ENCODE assay signal across 25 cellular contexts in the genomic region with DNA sequence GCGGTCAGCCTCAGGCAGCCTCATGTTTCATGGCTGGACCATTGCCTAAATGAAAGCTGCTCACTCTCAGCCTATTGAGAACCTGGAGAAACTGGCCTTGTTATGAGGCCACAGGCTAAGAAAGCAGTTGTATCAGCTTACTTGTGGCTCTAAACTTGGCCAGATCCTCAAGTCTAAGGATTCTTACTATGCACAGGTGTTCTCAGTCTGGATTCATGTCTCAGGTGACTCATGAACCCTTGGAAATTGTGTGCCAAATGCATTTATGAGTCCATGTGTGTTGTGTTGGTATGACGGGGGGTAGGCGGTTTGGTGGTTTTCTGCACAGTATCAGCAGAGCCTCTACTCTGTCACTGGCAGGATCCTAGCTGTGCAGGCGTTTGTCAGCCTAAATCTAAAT.
DNase-seq lines count a peak whose midpoint lies in the region; FAIRE-seq and TF ChIP-seq lines count a peak whose summit lies in the region.
"Had no signal": no experiment of that assay in that cellular context is flagged by ENCODE, and none has a peak within 500 bp of the region (broad histone marks: within the 10 kb centered on the region; RNA-seq: fewer than 3 reads in every experiment).

No MANE protein-coding gene starts in this region.

- FAIRE-seq in keratinocyte (lab: Jason Lieb, UNC) = peak; percentile 100
- FAIRE-seq in frontal cortex (lab: Jason Lieb, UNC) = no peak
- FAIRE-seq: RCC 7860 had no signal

- TF ChIP-seq CTCF in mammary epithelial cell (conservative IDR thresholded peaks at IDR 0.05 in 1 of 2, IDR thresholded peaks at IDR 0.05 in 1 of 2; ENCODE audit: extremely low read depth in 1 of 2, insufficient read depth in 1 of 2, low read depth in 1 of 2, low read length in 2 of 2) (no peak), keratinocyte (optimal IDR thresholded peaks at IDR 0.05 in 1 of 3, IDR thresholded peaks at IDR 0.05 in 1 of 3, conservative IDR thresholded peaks at IDR 0.05 in 1 of 3; ENCODE audit: extremely low read depth in 1 of 3, insufficient read depth in 2 of 3, low read length in 3 of 3) (no peak), RWPE1 (conservative IDR thresholded peaks at IDR 0.05; ENCODE audit: low read depth) (no peak)

- H3K9me3 ChIP-seq in mammary epithelial cell (replicated peaks; ENCODE audit: insufficient read depth, low read length) (no peaks in the 10 kb centered on the region), keratinocyte (ENCODE audit: control insufficient read depth, low read depth, low read length) (no peaks in the 10 kb centered on the region)
- H3K9me3 ChIP-seq: suprapubic skin, uterus had no signal

- WGBS in mammary epithelial cell (ENCODE audit: low coverage, missing lambda C conversion rate) = 25% methylated on average over 4 of the region's 4 CpGs

- peak overlapping the region; percentile 44 for H3K4me2 ChIP-seq in mammary epithelial cell (ENCODE audit: insufficient read depth, low read depth, low read length)
- peak overlapping the region; percentile 4 for H3K4me2 ChIP-seq in keratinocyte (ENCODE audit: control insufficient read depth, extremely low read depth, insufficient read depth, low read depth, low read length)

- CTCF ChIA-PET in mammary epithelial cell (lab: Charles Lee; ENCODE audit: low non-redundant PET) (interaction anchor here (0.5 to 0.6 kb wide), 3 partner anchors 16 to 1380 kb away, joined by 3 to 4 read pairs (median 4); no protein-coding TSS in a partner anchor), RWPE1 (lab: Yijun Ruan, JAX) (interaction anchor here (0.6 to 1.2 kb wide), 2 partner anchors 16 to 90 kb away, joined by 3 to 5 read pairs; no protein-coding TSS in a partner anchor)

- H3K4me1 ChIP-seq in mammary epithelial cell (ENCODE audit: insufficient read depth, low read length) (peaks cover 62% of the 10 kb centered on the region), keratinocyte (ENCODE audit: control insufficient read depth, extremely low read depth, insufficient read depth, low read length) (peaks cover 40% of the 10 kb centered on the region)

- H4K20me1 ChIP-seq in mammary epithelial cell (ENCODE audit: insufficient read depth, low read length) = no peaks in the 10 kb centered on the region
- no peaks in the 10 kb centered on the region for H4K20me1 ChIP-seq in keratinocyte (ENCODE audit: control insufficient read depth, extremely low read depth, insufficient read depth, low read length)

- H3K36me3 ChIP-seq in mammary epithelial cell (ENCODE audit: insufficient read depth, low read length) = no peaks in the 10 kb centered on the region
- no peaks in the 10 kb centered on the region for H3K36me3 ChIP-seq in keratinocyte (ENCODE audit: control insufficient read depth in 2 of 2, extremely low read depth in 1 of 2, insufficient read depth in 2 of 2, low read length in 2 of 2)
- H3K36me3 ChIP-seq: suprapubic skin, uterus had no signal

- H3K9me1 ChIP-seq in keratinocyte (ENCODE audit: control insufficient read depth, extremely low read depth, insufficient read depth, low read length) = no peaks in the 10 kb centered on the region

- DNase-seq in Daoy (ENCODE audit: low read depth) (peak; percentile 73), NCI-H2196 (lab: John Stamatoyannopoulos, UW; ENCODE audit: unreplicated experiment) (peak; percentile 70), mammary epithelial cell (peak; percentile 97), keratinocyte (ENCODE audit: low read depth, low spot score) (peak; percentile 79), DMS79 treated with DMSO at 0.1 percent for 48 hours (lab: John Stamatoyannopoulos, UW) (no peak), frontal cortex (ENCODE audit: low spot score in 2 of 2) (no peak), NCI-H128 (lab: John Stamatoyannopoulos, UW; ENCODE audit: unreplicated experiment) (no peak), RWPE1 (ENCODE audit: low spot score) (no peak)
- DNase-seq: activated CD4-positive, alpha-beta T cell treated with anti-CD3 and anti-CD28 coated beads for 36 hours; activated naive CD4-positive, alpha-beta T cell; activated T-cell treated with anti-CD3 and anti-CD28 coated beads, Interleukin-2, amount 50 U/mL, for 4 hours; cortex of kidney; DMS79; left colon; mesendoderm; naive B cell; NCI-H1417; NCI-H2081; NCI-H524; nucleus accumbens; stimulated activated CD4-positive, alpha-beta T cell treated with anti-CD3 and anti-CD28 coated beads, Interleukin-2, amount 100 ng/mL, for 24 hours; uterus had no signal

- H2AFZ ChIP-seq in mammary epithelial cell (ENCODE audit: low read depth, low read length) (no peak overlapping the region), keratinocyte (ENCODE audit: control insufficient read depth, low read length) (no peak overlapping the region)

- intact Hi-C loops in mammary epithelial cell (cut with micrococcal nuclease) = no loop called here

- no TSS peak for BruUV-seq in mammary epithelial cell (replicated peaks; lab: Mats Ljungman, UMichigan)

- in situ Hi-C loops in mammary epithelial cell (cut with MboI; ENCODE audit: low sequenced_read_pairs in 2 of 2) = no loop called here

- peaks cover 56% of the 10 kb centered on the region for H3K79me2 ChIP-seq in mammary epithelial cell (ENCODE audit: insufficient read depth, low read length)
- no peaks in the 10 kb centered on the region for H3K79me2 ChIP-seq in keratinocyte (ENCODE audit: control insufficient read depth, insufficient read depth, low read length)

- H3K27ac ChIP-seq in mammary epithelial cell (ENCODE audit: insufficient read depth, low read depth, low read length) (peak overlapping the region; percentile 58), keratinocyte (ENCODE audit: control insufficient read depth, insufficient read depth, low read length) (no peak overlapping the region), RWPE1 (no peak overlapping the region)
- H3K27ac ChIP-seq: suprapubic skin, uterus had no signal

- H3K27me3 ChIP-seq in mammary epithelial cell (ENCODE audit: insufficient read depth, low read length) = no peaks in the 10 kb centered on the region
- no peaks in the 10 kb centered on the region for H3K27me3 ChIP-seq in keratinocyte (ENCODE audit: control insufficient read depth, extremely low read depth, insufficient read depth, low read length)
- H3K27me3 ChIP-seq: suprapubic skin, uterus had no signal

- H3K4me3 ChIP-seq in mammary epithelial cell (replicated peaks in 1 of 3; ENCODE audit: insufficient read depth in 1 of 3, low read depth in 2 of 3, low read length in 3 of 3) = no peak overlapping the region
- H3K4me3 ChIP-seq in keratinocyte (ENCODE audit: control insufficient read depth in 2 of 3, extremely low read depth in 1 of 3, insufficient read depth in 2 of 3, low read depth in 1 of 3, low read length in 3 of 3) = no peak overlapping the region
- H3K4me3 ChIP-seq: smooth muscle cell, suprapubic skin, uterus had no signal

- H3K9ac ChIP-seq in mammary epithelial cell (ENCODE audit: insufficient read depth, low read length) (no peak overlapping the region), keratinocyte (ENCODE audit: control insufficient read depth, extremely low read depth, insufficient read depth, low read length) (no peak overlapping the region)

- dilution Hi-C loops in mammary epithelial cell (cut with HindIII; ENCODE audit: low sequenced_read_pairs) = no loop called here
- dilution Hi-C loops in keratinocyte (cut with MboI; ENCODE audit: extremely low pct_ligation_motif_present, low sequenced_read_pairs) = no loop called here

- POLR2A ChIA-PET in RWPE1 (lab: Yijun Ruan, JAX; ENCODE audit: low non-redundant PET) = no interaction called here

Comparison
In these comparisons a context has a peak if more than half of its experiments do, and no peak if none do; other contexts are left out.
1. DNase-seq: peak in Daoy (single experiment), NCI-H2196 (single experiment), mammary epithelial cell (single experiment) and keratinocyte (single experiment); none in DMS79 treated with DMSO at 0.1 percent for 48 hours (single experiment), frontal cortex (0 of 2), NCI-H128 (single experiment) and RWPE1 (single experiment).